Comparison of ENCODE assay signal across 3 cellular contexts in genomic region chr5:103617913-103618312, GRCh38.
TF ChIP-seq lines count a peak whose summit lies in the region.

No MANE protein-coding gene starts in this region.

TF ChIP-seq in SK-N-SH, 30 proteins besides CTCF, POLR2A, EP300 and RAD21 (continued from another document and continues in another):
- TF ChIP-seq PBX3 (IDR thresholded peaks at IDR 0.05) (no peak), IRF3 (IDR thresholded peaks at IDR 0.05; ENCODE audit: low read depth, low read length) (no peak), SIN3A (IDR thresholded peaks at IDR 0.05; ENCODE audit: borderline replicate concordance, low read depth, low read length) (no peak), FOXM1 (IDR thresholded peaks at IDR 0.05; ENCODE audit: low read depth) (no peak), CHD2 (IDR thresholded peaks at IDR 0.05; ENCODE audit: low read length, partially characterized antibody) (no peak), GABPA (IDR thresholded peaks at IDR 0.05; ENCODE audit: low read depth) (no peak), USF1 (IDR thresholded peaks at IDR 0.05; ENCODE audit: borderline replicate concordance, low read depth) (no peak), GATA2 (CRISPR knock-in tag; IDR thresholded peaks at IDR 0.05) (no peak), REST (IDR thresholded peaks at IDR 0.05; ENCODE audit: low read depth, low read length) (no peak), RXRA (IDR thresholded peaks at IDR 0.05; ENCODE audit: borderline replicate concordance, low read depth) (no peak)

TF ChIP-seq in SK-N-SH treated with all-trans-retinoic acid at 6 μM for 48 hours, 23 proteins besides CTCF, POLR2A, EP300 and RAD21 (continued from another document):
- TF ChIP-seq CREB5 (CRISPR knock-in tag; IDR thresholded peaks at IDR 0.05; ENCODE audit: low read depth) (no peak), ZC3H10 (CRISPR knock-in tag; IDR thresholded peaks at IDR 0.05) (no peak), OSR1 (CRISPR knock-in tag; IDR thresholded peaks at IDR 0.05) (no peak), CSDC2 (CRISPR knock-in tag; IDR thresholded peaks at IDR 0.05) (no peak), ZNF565 (CRISPR knock-in tag; conservative IDR thresholded peaks at IDR 0.05; ENCODE audit: low read depth) (no peak), RARB (CRISPR knock-in tag; IDR thresholded peaks at IDR 0.05) (no peak), TCF4 (CRISPR knock-in tag; IDR thresholded peaks at IDR 0.05; ENCODE audit: borderline replicate concordance) (no peak), ISL1 (CRISPR knock-in tag; IDR thresholded peaks at IDR 0.05) (no peak), PATZ1 (CRISPR knock-in tag; IDR thresholded peaks at IDR 0.05; ENCODE audit: borderline replicate concordance) (no peak), ZFP30 (CRISPR knock-in tag; IDR thresholded peaks at IDR 0.05) (no peak), TSHZ2 (CRISPR knock-in tag; IDR thresholded peaks at IDR 0.05) (no peak), PPARA (CRISPR knock-in tag; IDR thresholded peaks at IDR 0.05; ENCODE audit: borderline replicate concordance) (no peak), ZNF8 (CRISPR knock-in tag; IDR thresholded peaks at IDR 0.05) (no peak), ARNTL (CRISPR knock-in tag; IDR thresholded peaks at IDR 0.05; ENCODE audit: borderline replicate concordance, low read depth) (no peak), SNAI2 (CRISPR knock-in tag; IDR thresholded peaks at IDR 0.05) (no peak)

TF ChIP-seq in endothelial cell of umbilical vein, 7 proteins besides CTCF, POLR2A, EP300 and RAD21 (continued from another document):
- TF ChIP-seq POLR2AphosphoS5 (IDR thresholded peaks at IDR 0.05; ENCODE audit: insufficient read depth, low read depth, low read length) (no peak), EZH2 (IDR thresholded peaks at IDR 0.05; ENCODE audit: borderline replicate concordance, low read depth, low read length, severe bottlenecking) (no peak), MYC (IDR thresholded peaks at IDR 0.05; ENCODE audit: low read depth, low read length) (no peak), GATA2 (IDR thresholded peaks at IDR 0.05; ENCODE audit: insufficient read depth, insufficient read length, low read depth, low read length) (no peak), FOS (IDR thresholded peaks at IDR 0.05; ENCODE audit: borderline replicate concordance, insufficient read depth, low read length) (no peak)
